In genomic region chr4:104429150-104429741, GRCh38 we compare ENCODE assay signal across 21 cellular contexts.
DNase-seq lines count a peak whose midpoint lies in the region; ATAC-seq, FAIRE-seq and TF ChIP-seq lines count a peak whose summit lies in the region.
"Had no signal": no experiment of that assay in that cellular context is flagged by ENCODE, and none has a peak within 500 bp of the region (broad histone marks: within the 10 kb centered on the region; RNA-seq: fewer than 3 reads in every experiment).

No MANE protein-coding gene starts in this region.

- H3K27ac ChIP-seq in kidney (ENCODE audit: low read depth in 2 of 2, low read length in 2 of 2), result no peak overlapping the region
- no peak overlapping the region for H3K27ac ChIP-seq in ascending aorta

- H3K4me3 Mint-ChIP-seq in T-helper 2 cell treated with Interferon-gamma antibody and Interleukin-4, amounts not matched to agents 5 μg/mL and 100 μg/mL, for 36 hours, result no peak overlapping the region
- H3K4me3 Mint-ChIP-seq: CD4-positive, CD25-positive, alpha-beta regulatory T cell; GM23338 had no signal

- FAIRE-seq in kidney (lab: Jason Lieb, UNC), result no peak
- FAIRE-seq: GM12878, GM19239, HepG2 had no signal

- H3K9me3 Mint-ChIP-seq in T-helper 2 cell treated with Interferon-gamma antibody and Interleukin-4, amounts not matched to agents 5 μg/mL and 100 μg/mL, for 36 hours, result no peaks in the 10 kb centered on the region

- H3K4me1 ChIP-seq in kidney (ENCODE audit: control insufficient read depth in 1 of 2, insufficient read depth in 1 of 2, low read depth in 1 of 2, low read length in 2 of 2) (no peaks in the 10 kb centered on the region), ascending aorta (no peaks in the 10 kb centered on the region)
- H3K4me1 ChIP-seq: BE2C had no signal

- TF ChIP-seq CTCF in kidney (IDR thresholded peaks at IDR 0.05; ENCODE audit: borderline replicate concordance, extremely low read depth, insufficient read depth), result no peak
- TF ChIP-seq CTCF in ascending aorta (IDR thresholded peaks at IDR 0.05), result no peak

- H3K4me1 Mint-ChIP-seq in T-helper 2 cell treated with Interferon-gamma antibody and Interleukin-4, amounts not matched to agents 5 μg/mL and 100 μg/mL, for 36 hours (ENCODE audit: low read depth), result no peaks in the 10 kb centered on the region
- H3K4me1 Mint-ChIP-seq: CD4-positive, CD25-positive, alpha-beta regulatory T cell had no signal

- intact Hi-C loops in left ventricle myocardium superior (cut with micrococcal nuclease), result no loop called here
- intact Hi-C loops in Right ventricle myocardium inferior (cut with DNase I), result no loop called here
- intact Hi-C loops in kidney (cut with DNase I), result no loop called here
- intact Hi-C loops in ascending aorta (cut with DNase I), result no loop called here

- H3K36me3 ChIP-seq in kidney (ENCODE audit: control insufficient read depth in 1 of 2, insufficient read depth in 2 of 2, low read length in 2 of 2) (no peaks in the 10 kb centered on the region), ascending aorta (no peaks in the 10 kb centered on the region)
- H3K36me3 ChIP-seq: BE2C had no signal

- H3K27me3 ChIP-seq in ascending aorta, result no peaks in the 10 kb centered on the region
- H3K27me3 ChIP-seq: BE2C had no signal

- H3K4me3 ChIP-seq in kidney (ENCODE audit: low read length in 2 of 2) (no peak overlapping the region), ascending aorta (no peak overlapping the region)
- H3K4me3 ChIP-seq: GM12878, GM23338 had no signal

- H3K27ac Mint-ChIP-seq in T-helper 2 cell treated with Interferon-gamma antibody and Interleukin-4, amounts not matched to agents 5 μg/mL and 100 μg/mL, for 36 hours, result no peak overlapping the region
- H3K27ac Mint-ChIP-seq: CD4-positive, CD25-positive, alpha-beta regulatory T cell; GM23338 had no signal

- DNase-seq in left ventricle myocardium superior, result peak; percentile 19
- no peak for DNase-seq in Right ventricle myocardium inferior (ENCODE audit: missing footprints)
- DNase-seq in NCI-H524 treated with DMSO at 0.1 percent for 48 hours (lab: John Stamatoyannopoulos, UW), result peak; percentile 26
- peak; percentile 24 for DNase-seq in kidney
- DNase-seq in T-helper 2 cell treated with Interferon-gamma antibody and Interleukin-4, amounts not matched to agents 5 μg/mL and 100 μg/mL, for 36 hours (ENCODE audit: low spot score), result no peak
- no peak for DNase-seq in ascending aorta (ENCODE audit: low spot score in 2 of 2)
- DNase-seq in H4 (ENCODE audit: low spot score), result no peak
- DNase-seq in NCI-H1694 (lab: John Stamatoyannopoulos, UW), result no peak
- DNase-seq: BE2C; CD4-positive, CD25-positive, alpha-beta regulatory T cell; DMS153; EL; KG1; NCI-H1105 treated with DMSO at 0.1 percent for 48 hours; NCI-H187 treated with DMSO at 0.1 percent for 48 hours; NCI-H526 had no signal

- no peaks in the 10 kb centered on the region for H3K9me3 ChIP-seq in kidney (ENCODE audit: control insufficient read depth in 1 of 2, low read length in 2 of 2)
- no peaks in the 10 kb centered on the region for H3K9me3 ChIP-seq in ascending aorta
- H3K9me3 ChIP-seq: BE2C had no signal

- H3K27me3 Mint-ChIP-seq in T-helper 2 cell treated with Interferon-gamma antibody and Interleukin-4, amounts not matched to agents 5 μg/mL and 100 μg/mL, for 36 hours (ENCODE audit: low read depth), result no peaks in the 10 kb centered on the region
- H3K27me3 Mint-ChIP-seq: CD4-positive, CD25-positive, alpha-beta regulatory T cell had no signal

- H3K36me3 Mint-ChIP-seq in T-helper 2 cell treated with Interferon-gamma antibody and Interleukin-4, amounts not matched to agents 5 μg/mL and 100 μg/mL, for 36 hours (ENCODE audit: low read depth), result no peaks in the 10 kb centered on the region
- H3K36me3 Mint-ChIP-seq: CD4-positive, CD25-positive, alpha-beta regulatory T cell had no signal

- H3K9ac ChIP-seq in kidney (ENCODE audit: low read length in 2 of 2), result no peak overlapping the region

- peak; percentile 60 for ATAC-seq in left ventricle myocardium superior
- ATAC-seq in Right ventricle myocardium inferior, result no peak
- ATAC-seq: GM12878, GM23338, HepG2, Panc1 had no signal

Comparison
In these comparisons a context has a peak if more than half of its experiments do, and no peak if none do; other contexts are left out.
1. DNase-seq: peak in left ventricle myocardium superior (single experiment), NCI-H524 treated with DMSO at 0.1 percent for 48 hours (single experiment) and kidney (single experiment); none in Right ventricle myocardium inferior (single experiment), T-helper 2 cell treated with Interferon-gamma antibody and Interleukin-4, amounts not matched to agents 5 μg/mL and 100 μg/mL, for 36 hours (single experiment), ascending aorta (0 of 2), H4 (single experiment) and NCI-H1694 (single experiment).